ENCODE assay signal across 9 cellular contexts in genomic region chr1:155320252-155320651, GRCh38. TPM values are rescaled to one million over a fixed set of nuclear protein-coding genes. Genes with fewer than 3 reads are reported as not detected.
DNase-seq lines count a peak whose midpoint lies in the region; ATAC-seq, FAIRE-seq and TF ChIP-seq lines count a peak whose summit lies in the region.
"Had no signal": no experiment of that assay in that cellular context is flagged by ENCODE, and none has a peak within 500 bp of the region (broad histone marks: within the 10 kb centered on the region; RNA-seq: fewer than 3 reads in every experiment).

No MANE protein-coding gene starts in this region.

- ATAC-seq in activated CD4-positive, alpha-beta T cell treated with anti-CD3 and anti-CD28 coated beads for 36 hours, result no peak
- no peak for ATAC-seq in PC-3

- no TSS peak for BruUV-seq in PC-3 (replicated peaks; lab: Mats Ljungman, UMichigan)

- H3K9me2 ChIP-seq in PC-3 (replicated peaks; ENCODE audit: low read length), result no peaks in the 10 kb centered on the region

- H2AFZ ChIP-seq in PC-3 (ENCODE audit: low read length), result no peak overlapping the region

- no peak overlapping the region; the same call in 1 of the 2 replicates for H3K4me2 ChIP-seq in PC-3 (ENCODE audit: low read length)

- H3K9me3 ChIP-seq in kidney (ENCODE audit: control insufficient read depth in 1 of 2, low read length in 2 of 2), result no peaks in the 10 kb centered on the region
- H3K9me3 ChIP-seq in subcutaneous abdominal adipose tissue (ENCODE audit: control insufficient read depth in 5 of 5, low read length in 5 of 5), result no peaks in the 10 kb centered on the region
- H3K9me3 ChIP-seq in PC-3 (ENCODE audit: low read length), result no peaks in the 10 kb centered on the region

- FAIRE-seq in kidney (lab: Jason Lieb, UNC), result no peak
- FAIRE-seq: TTC549 had no signal

- CTCF ChIA-PET in activated CD4-positive, alpha-beta T cell treated with anti-CD3 and anti-CD28 coated beads for 36 hours (lab: Charles Lee), result interaction anchor here (0.6 to 6.1 kb wide), 13 partner anchors 11 to 472 kb away, joined by 3 to 79 read pairs (median 3); partner anchors contain the start of genes CLK2, FDPS and KRTCAP2
- CTCF ChIA-PET in PC-3 (lab: Charles Lee), result no interaction called here

- H3K79me2 ChIP-seq in PC-3 (ENCODE audit: low read length), result peaks cover 9% of the 10 kb centered on the region

- H3K27me3 ChIP-seq in subcutaneous abdominal adipose tissue (ENCODE audit: control insufficient read depth in 5 of 5, insufficient read depth in 4 of 5, low read length in 5 of 5), result no peaks in the 10 kb centered on the region
- H3K27me3 ChIP-seq in PC-3 (ENCODE audit: low read length), result no peaks in the 10 kb centered on the region

- in situ Hi-C loops in astrocyte of the cerebellum (cut with HindIII; ENCODE audit: low sequenced_read_pairs), result no loop called here

- no peak for DNase-seq in activated CD4-positive, alpha-beta T cell treated with anti-CD3 and anti-CD28 coated beads for 36 hours
- DNase-seq in activated CD4-positive, alpha-beta T cell treated with anti-CD3 and anti-CD28 coated beads for 48 hours, result no peak
- DNase-seq in astrocyte of the cerebellum (ENCODE audit: low read depth), result no peak
- DNase-seq in kidney, result no peak
- DNase-seq in PC-3, result no peak
- DNase-seq in NCI-H446 (lab: John Stamatoyannopoulos, UW), result no peak
- DNase-seq in NCI-H2196 (lab: John Stamatoyannopoulos, UW; ENCODE audit: unreplicated experiment), result no peak

- TF ChIP-seq CTCF in astrocyte of the cerebellum (IDR thresholded peaks at IDR 0.05; ENCODE audit: low read depth, low read length, missing control alignments) (no peak), kidney (IDR thresholded peaks at IDR 0.05; ENCODE audit: borderline replicate concordance, extremely low read depth, insufficient read depth) (no peak), PC-3 (conservative IDR thresholded peaks at IDR 0.05; ENCODE audit: low read depth, low read length) (no peak)

- H3K4me3 Mint-ChIP-seq in activated CD4-positive, alpha-beta T cell treated with anti-CD3 and anti-CD28 coated beads for 36 hours, result peak overlapping the region; percentile 60

- H3K4me1 ChIP-seq in kidney (ENCODE audit: control insufficient read depth in 1 of 2, insufficient read depth in 1 of 2, low read depth in 1 of 2, low read length in 2 of 2), result peaks cover 11 to 16% of the 10 kb centered on the region in 2 donors
- peaks cover 12 to 48% (median 41%) of the 10 kb centered on the region in 5 donors for H3K4me1 ChIP-seq in subcutaneous abdominal adipose tissue (ENCODE audit: control insufficient read depth in 5 of 5, insufficient read depth in 5 of 5, low read length in 5 of 5)
- peaks cover 11% of the 10 kb centered on the region for H3K4me1 ChIP-seq in PC-3 (ENCODE audit: insufficient read depth, low read length)

- no peaks in the 10 kb centered on the region for H4K20me1 ChIP-seq in PC-3 (ENCODE audit: low read length)

- no peaks in the 10 kb centered on the region for H3K27me3 Mint-ChIP-seq in activated CD4-positive, alpha-beta T cell treated with anti-CD3 and anti-CD28 coated beads for 36 hours

- H3K4me3 ChIP-seq in astrocyte of the cerebellum (ENCODE audit: low read depth, low read length) (peak overlapping the region; percentile 85), kidney (ENCODE audit: low read length in 2 of 2) (peak overlapping the region; percentile 60 to 66), subcutaneous abdominal adipose tissue (ENCODE audit: low read depth in 1 of 5, low read length in 5 of 5) (peak overlapping the region; percentile 66 to 92 (median 77)), PC-3 (ENCODE audit: low read length) (no peak overlapping the region)

- POLR2A ChIA-PET in activated CD4-positive, alpha-beta T cell treated with anti-CD3 and anti-CD28 coated beads for 36 hours (lab: Charles Lee), result no interaction called here
- POLR2A ChIA-PET in PC-3 (lab: Charles Lee; ENCODE audit: unreplicated experiment), result interaction anchor here (0.6 kb wide), 1 partner anchor 43 kb away, joined by 3 read pairs; no protein-coding TSS in a partner anchor

- peaks cover 28% of the 10 kb centered on the region for H3K36me3 Mint-ChIP-seq in activated CD4-positive, alpha-beta T cell treated with anti-CD3 and anti-CD28 coated beads for 36 hours (ENCODE audit: low read depth)

- H3K27ac ChIP-seq in kidney (ENCODE audit: low read depth in 2 of 2, low read length in 2 of 2) (peak overlapping the region; percentile 34 to 85), subcutaneous abdominal adipose tissue (ENCODE audit: low read depth, low read length) (peak overlapping the region; percentile 62), PC-3 (ENCODE audit: low read length) (no peak overlapping the region)

- intact Hi-C loops in activated CD4-positive, alpha-beta T cell treated with anti-CD3 and anti-CD28 coated beads for 36 hours (cut with DNase I, micrococcal nuclease), result loop anchor here (5.0 to 10.0 kb wide), 7 partner anchors 113 to 657 kb away; partner anchors contain the start of genes ARHGEF2 (in 1 of the 2), DAP3 (in 1 of the 2), MTX1 (in 1 of the 2) and SLC50A1 (in 1 of the 2)
- intact Hi-C loops in kidney (cut with DNase I) (no loop called here), PC-3 (cut with micrococcal nuclease) (no loop called here)

- H3K4me1 Mint-ChIP-seq in activated CD4-positive, alpha-beta T cell treated with anti-CD3 and anti-CD28 coated beads for 36 hours, result peaks cover 33% of the 10 kb centered on the region

- H3F3A ChIP-seq in PC-3 (ENCODE audit: low read length, unreplicated experiment), result no peaks in the 10 kb centered on the region

- no peaks in the 10 kb centered on the region for H3K36me3 ChIP-seq in kidney (ENCODE audit: control insufficient read depth in 1 of 2, insufficient read depth in 2 of 2, low read length in 2 of 2)
- H3K36me3 ChIP-seq in subcutaneous abdominal adipose tissue (ENCODE audit: control insufficient read depth in 5 of 5, insufficient read depth in 5 of 5, low read length in 5 of 5), result peaks cover 0 to 21% (median 11%) of the 10 kb centered on the region in 5 donors
- peaks cover 13% of the 10 kb centered on the region for H3K36me3 ChIP-seq in PC-3 (ENCODE audit: low read depth, low read length)

- no peak overlapping the region for H3K27ac Mint-ChIP-seq in activated CD4-positive, alpha-beta T cell treated with anti-CD3 and anti-CD28 coated beads for 36 hours

- no peaks in the 10 kb centered on the region for H3K9me3 Mint-ChIP-seq in activated CD4-positive, alpha-beta T cell treated with anti-CD3 and anti-CD28 coated beads for 36 hours (ENCODE audit: low read depth)

- H3K9ac ChIP-seq in kidney (ENCODE audit: low read length in 2 of 2) (peak overlapping the region in 1 of 2 donors; percentile 65), subcutaneous abdominal adipose tissue (ENCODE audit: low read length in 5 of 5) (peak overlapping the region in 4 of 5 donors; percentile 16 to 65 (median 55)), PC-3 (ENCODE audit: low read length) (no peak overlapping the region)

RNA-seq across cellular contexts. Expression of gene RUSC1, which starts 0.4 kb away (rescaled TPM):
- 10 to 100 TPM; 21.3 to 22.2 TPM for total RNA-seq in activated CD4-positive, alpha-beta T cell treated with anti-CD3 and anti-CD28 coated beads for 36 hours
- 32.7 TPM for total RNA-seq in kidney
- polyA plus RNA-seq in kidney (ENCODE audit: insufficient read depth, low read depth, low replicate concordance), result 29.7 TPM
- 80.3 and 85.1 TPM in 2 replicates for total RNA-seq in PC-3 (2014; rRNA removed)

RNA-seq across cellular contexts. Expression of gene FDPS, which starts 11.6 kb away (rescaled TPM):
- 100 to 1,000 TPM; 255 to 354 TPM for total RNA-seq in activated CD4-positive, alpha-beta T cell treated with anti-CD3 and anti-CD28 coated beads for 36 hours
- total RNA-seq in kidney (112 TPM), PC-3 (2014; rRNA removed) (301 and 313 TPM in 2 replicates)
- polyA plus RNA-seq in kidney (ENCODE audit: insufficient read depth, low read depth, low replicate concordance), result 184 TPM

RNA-seq across cellular contexts. Expression of gene PKLR, which starts 19.0 kb away (rescaled TPM):
- total RNA-seq in activated CD4-positive, alpha-beta T cell treated with anti-CD3 and anti-CD28 coated beads for 36 hours, result not detected
- total RNA-seq in kidney (0.82 TPM), PC-3 (2014; rRNA removed) (not detected in 2 replicates)
- 19.9 TPM for polyA plus RNA-seq in kidney (ENCODE audit: insufficient read depth, low read depth, low replicate concordance)

RNA-seq across cellular contexts. Expression of gene HCN3, which starts 43.0 kb away (rescaled TPM):
- total RNA-seq in activated CD4-positive, alpha-beta T cell treated with anti-CD3 and anti-CD28 coated beads for 36 hours, result 1 to 10 TPM; 1.9 to 2.3 TPM
- total RNA-seq in kidney (3.3 TPM), PC-3 (2014; rRNA removed) (1.8 and 1.9 TPM in 2 replicates)
- 4.5 TPM for polyA plus RNA-seq in kidney (ENCODE audit: insufficient read depth, low read depth, low replicate concordance)

RNA-seq across cellular contexts. Expression of gene CLK2, which starts 46.9 kb away (rescaled TPM):
- total RNA-seq in activated CD4-positive, alpha-beta T cell treated with anti-CD3 and anti-CD28 coated beads for 36 hours, result 10 to 100 TPM; 81.4 to 86.6 TPM
- 59.7 TPM for total RNA-seq in kidney
- polyA plus RNA-seq in kidney (ENCODE audit: insufficient read depth, low read depth, low replicate concordance), result 28.9 TPM
- 44.5 and 49.9 TPM in 2 replicates for total RNA-seq in PC-3 (2014; rRNA removed)

Comparison
In these comparisons a context has a peak if more than half of its experiments do, and no peak if none do; other contexts are left out.
1. intact Hi-C loops: an anchor here in activated CD4-positive, alpha-beta T cell treated with anti-CD3 and anti-CD28 coated beads for 36 hours (5.0 to 10.0 kb wide); none called in kidney and PC-3.